12 cellular contexts compared by ENCODE assay signal in the genomic region with DNA sequence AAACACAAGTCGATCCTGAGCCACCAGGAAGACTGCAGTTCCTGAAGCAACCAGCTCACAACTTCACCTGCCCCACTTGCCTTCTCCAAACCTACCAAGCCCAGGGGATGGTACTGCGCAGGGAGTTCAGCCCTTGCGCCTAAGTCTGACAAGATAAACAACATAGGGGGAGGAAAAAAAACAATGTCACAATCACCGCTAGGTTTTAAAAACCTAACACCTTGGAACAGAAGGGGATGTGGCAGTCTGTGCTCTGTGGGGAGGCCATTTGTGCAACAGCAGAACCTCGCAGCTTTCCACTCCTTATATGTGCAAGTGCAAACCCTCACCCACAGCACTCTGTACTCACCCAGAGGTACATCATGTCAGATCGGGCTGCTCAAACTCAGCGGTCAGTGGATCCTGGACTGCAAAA.
DNase-seq lines count a peak whose midpoint lies in the region; ATAC-seq and TF ChIP-seq lines count a peak whose summit lies in the region.
"Had no signal": no experiment of that assay in that cellular context is flagged by ENCODE, and none has a peak within 500 bp of the region (broad histone marks: within the 10 kb centered on the region; RNA-seq: fewer than 3 reads in every experiment).

No MANE protein-coding gene starts in this region.

- no peaks in the 10 kb centered on the region for H3K9me3 ChIP-seq in mucosa of rectum (ENCODE audit: control insufficient read depth in 2 of 2, low read length in 2 of 2)
- no peaks in the 10 kb centered on the region for H3K9me3 ChIP-seq in thoracic aorta

- H3K27ac ChIP-seq in RWPE1, result peak overlapping the region; percentile 88
- H3K27ac ChIP-seq in mucosa of rectum (ENCODE audit: low read depth in 2 of 2, low read length in 2 of 2), result peak overlapping the region; percentile 25 to 48
- peak overlapping the region; percentile 86 to 87 for H3K27ac ChIP-seq in thoracic aorta

- H3K4me3 ChIP-seq in mucosa of rectum (ENCODE audit: low read length in 2 of 2), result peak overlapping the region in 1 of 2 donors; percentile 22
- H3K4me3 ChIP-seq in thoracic aorta, result peak overlapping the region; percentile 76

- H3K36me3 ChIP-seq in mucosa of rectum (ENCODE audit: control insufficient read depth in 2 of 2, insufficient read depth in 2 of 2, low read length in 2 of 2), result no peaks in the 10 kb centered on the region
- no peaks in the 10 kb centered on the region for H3K36me3 ChIP-seq in thoracic aorta

- H3K27me3 ChIP-seq in mucosa of rectum (ENCODE audit: control insufficient read depth in 2 of 2, insufficient read depth in 2 of 2, low read length in 2 of 2) (no peaks in the 10 kb centered on the region), thoracic aorta (replicated peaks; ENCODE audit: insufficient read depth) (no peaks in the 10 kb centered on the region)

- peaks cover 8 to 10% of the 10 kb centered on the region in 2 donors for H3K4me1 ChIP-seq in mucosa of rectum (ENCODE audit: control insufficient read depth in 2 of 2, insufficient read depth in 2 of 2, low read length in 2 of 2)
- peaks cover 9 to 36% of the 10 kb centered on the region in 2 donors for H3K4me1 ChIP-seq in thoracic aorta (ENCODE audit: control insufficient read depth in 1 of 2, low read depth in 2 of 2)

- CTCF ChIA-PET in RWPE1 (lab: Yijun Ruan, JAX), result no interaction called here

- DNase-seq in RWPE1 (ENCODE audit: low spot score) (no peak), thoracic aorta (ENCODE audit: low spot score) (peak; percentile 10), AG08396 (ENCODE audit: low spot score) (no peak), GDM1 (lab: John Stamatoyannopoulos, UW) (no peak), GM13977 (ENCODE audit: low spot score) (no peak)
- DNase-seq: activated CD4-positive, alpha-beta T cell treated with anti-CD3 and anti-CD28 coated beads, Interleukin-2, amount 50 U/mL, for 1 hour; DND-41; NCI-H1694; SHP77 had no signal

- no peak overlapping the region for H3K9ac ChIP-seq in mucosa of rectum (ENCODE audit: low read depth in 1 of 2, low read length in 2 of 2)

- POLR2A ChIA-PET in RWPE1 (lab: Yijun Ruan, JAX; ENCODE audit: low non-redundant PET), result no interaction called here

- TF ChIP-seq CTCF in RWPE1 (conservative IDR thresholded peaks at IDR 0.05; ENCODE audit: low read depth), result no peak
- TF ChIP-seq CTCF in thoracic aorta (IDR thresholded peaks at IDR 0.05), result peak; percentile 69
- TF ChIP-seq CTCF in GM13977 (IDR thresholded peaks at IDR 0.05; ENCODE audit: extremely low read depth, insufficient read depth, missing control alignments), result no peak

- ATAC-seq in esophagus mucosa (peak; percentile 52), thoracic aorta (ENCODE audit: insufficient number of reproducible peaks, low FRiP score, low read depth) (peak; percentile 56), HG03039 (IDR thresholded peaks at IDR 0.05; ENCODE audit: unreplicated experiment) (no peak)

- in situ Hi-C loops in GM13977 (cut with MboI; ENCODE audit: low pct_unique_long_range_greater_than_20kb, low sequenced_read_pairs, unreplicated experiment), result no loop called here

Comparison
In these comparisons a context has a peak if more than half of its experiments do, and no peak if none do; other contexts are left out.
1. H3K27ac ChIP-seq: peak in every context shown above with its lines; median percentile 88 in RWPE1; 86 in thoracic aorta; 36 in mucosa of rectum.